12 cellular contexts compared by ENCODE assay signal in genomic region chr1:180253585-180254495, GRCh38. TPM values are rescaled to one million over a fixed set of nuclear protein-coding genes. Genes with fewer than 3 reads are reported as not detected.
DNase-seq lines count a peak whose midpoint lies in the region; ATAC-seq and TF ChIP-seq lines count a peak whose summit lies in the region.
"Had no signal": no experiment of that assay in that cellular context is flagged by ENCODE, and none has a peak within 500 bp of the region (broad histone marks: within the 10 kb centered on the region; RNA-seq: fewer than 3 reads in every experiment).

No MANE protein-coding gene starts in this region.

- no peaks in the 10 kb centered on the region for H3K27me3 ChIP-seq in H9 (ENCODE audit: insufficient read depth, low read length)
- no peaks in the 10 kb centered on the region for H3K27me3 ChIP-seq in NT2/D1 (ENCODE audit: insufficient read depth, insufficient read length)
- no peaks in the 10 kb centered on the region for H3K27me3 ChIP-seq in trophoblast cell (ENCODE audit: insufficient read depth, low read length)

- no peaks in the 10 kb centered on the region for H3K9me3 Mint-ChIP-seq in H9
- H3K9me3 Mint-ChIP-seq: CD8-positive, alpha-beta memory T cell had no signal

- no peak overlapping the region for H3K27ac ChIP-seq in H9 (ENCODE audit: insufficient read length, low read depth, low read length)
- H3K27ac ChIP-seq in trophoblast cell (ENCODE audit: low read depth, low read length) = no peak overlapping the region

- H2AK5ac ChIP-seq in H9 (ENCODE audit: insufficient read length, low read length) (no peak overlapping the region), trophoblast cell (ENCODE audit: low read length) (no peak overlapping the region)

- H4K20me1 ChIP-seq in H9 (ENCODE audit: control insufficient read depth, insufficient read depth, insufficient read length) = no peaks in the 10 kb centered on the region

- no peak overlapping the region for H3K56ac ChIP-seq in H9 (ENCODE audit: insufficient read length, low read depth, low read length)

- H3K36me3 ChIP-seq in NT2/D1 (ENCODE audit: insufficient read depth, insufficient read length, low read length) (no peaks in the 10 kb centered on the region), trophoblast cell (ENCODE audit: control insufficient read depth in 1 of 2, insufficient read depth in 2 of 2, low read length in 2 of 2) (no peaks in the 10 kb centered on the region)

- no peak overlapping the region for H4K91ac ChIP-seq in H9 (ENCODE audit: insufficient read length, low read depth, low read length)
- no peak overlapping the region for H4K91ac ChIP-seq in trophoblast cell (ENCODE audit: low read depth, low read length)

- peak; percentile 31 for DNase-seq in H9
- no peak for DNase-seq in NT2/D1 (ENCODE audit: low read depth, low spot score)
- peak; percentile 46 for DNase-seq in ecto neural progenitor cell (ENCODE audit: low spot score)
- peak; percentile 40 to 58 for DNase-seq in trophoblast cell
- no peak for DNase-seq in kidney tubule cell (ENCODE audit: low spot score)
- DNase-seq in OCI-M2 (lab: John Stamatoyannopoulos, UW; ENCODE audit: unreplicated experiment) = no peak
- DNase-seq: C1 segment of cervical spinal cord; CD8-positive, alpha-beta memory T cell; NCI-H1417; NCI-H187 treated with DMSO at 0.1 percent for 48 hours; NCI-H526 had no signal

- H3K79me1 ChIP-seq in H9 (ENCODE audit: insufficient read depth, low read depth, low read length, poor library complexity, severe bottlenecking) = no peaks in the 10 kb centered on the region
- no peaks in the 10 kb centered on the region for H3K79me1 ChIP-seq in trophoblast cell (ENCODE audit: low read length)

- H3K9ac ChIP-seq in H9 (ENCODE audit: extremely low read depth, insufficient read length, low read length) (no peak overlapping the region), NT2/D1 (ENCODE audit: insufficient read length, low read depth) (peak overlapping the region; percentile 29), trophoblast cell (ENCODE audit: low read length) (no peak overlapping the region)

- no peak for TF ChIP-seq CTCF in H9 (conservative IDR thresholded peaks at IDR 0.05)

- H2BK5ac ChIP-seq in H9 (ENCODE audit: insufficient read length, low read length) (no peak overlapping the region), trophoblast cell (ENCODE audit: low read depth, low read length, poor library complexity) (no peak overlapping the region)

- no peak overlapping the region for H4K12ac ChIP-seq in trophoblast cell (ENCODE audit: low read depth, low read length)

- H3K18ac ChIP-seq in H9 (ENCODE audit: insufficient read length, low read depth, low read length) (no peak overlapping the region), trophoblast cell (ENCODE audit: low read length) (no peak overlapping the region)

- H3K4me1 ChIP-seq in H9 (ENCODE audit: insufficient read depth, low read length) = peaks cover 5% of the 10 kb centered on the region; the same call in 1 of the 2 replicates
- H3K4me1 ChIP-seq in NT2/D1 (ENCODE audit: insufficient read depth, insufficient read length) = peaks cover 19% of the 10 kb centered on the region
- no peaks in the 10 kb centered on the region for H3K4me1 ChIP-seq in trophoblast cell (ENCODE audit: control insufficient read depth in 1 of 2, insufficient read depth in 2 of 2, low read length in 2 of 2)

- H2AFZ ChIP-seq in H9 (ENCODE audit: low read length) (no peak overlapping the region), trophoblast cell (ENCODE audit: insufficient read depth, low read length, poor library complexity) (no peak overlapping the region)

- WGBS in H9 (ENCODE audit: extremely low coverage, insufficient read length, low lambda C conversion rate) = no CpG with 5 or more reads among the region's 31 CpGs
- WGBS in trophoblast cell (ENCODE audit: extremely low coverage, insufficient coverage, insufficient read length) = no CpG with 5 or more reads among the region's 31 CpGs

- no peak overlapping the region for H3T11ph ChIP-seq in H9 (ENCODE audit: low read length)

- H3K27ac Mint-ChIP-seq in H9 = peak overlapping the region in 1 of 3 experiments; percentile 44; a peak in 3 of 7 replicates
- H3K27ac Mint-ChIP-seq: CD8-positive, alpha-beta memory T cell had no signal

- H3K4ac ChIP-seq in H9 (ENCODE audit: low read depth, low read length) = no peak overlapping the region
- no peak overlapping the region for H3K4ac ChIP-seq in trophoblast cell (ENCODE audit: low read depth, low read length)

- no peak overlapping the region for H4K8ac ChIP-seq in H9 (replicated peaks; ENCODE audit: insufficient read length, low read depth, low read length)
- H4K8ac ChIP-seq in trophoblast cell (ENCODE audit: low read depth, low read length) = no peak overlapping the region

- H3K23me2 ChIP-seq in H9 (ENCODE audit: insufficient read length, low read depth, low read length, poor library complexity, severe bottlenecking) = no peaks in the 10 kb centered on the region

- H3K4me2 ChIP-seq in H9 (ENCODE audit: insufficient read depth, insufficient read length, low read length) (no peak overlapping the region), trophoblast cell (ENCODE audit: low read length) (no peak overlapping the region)

- H3K14ac ChIP-seq in H9 (ENCODE audit: insufficient read depth, low read length) = no peak overlapping the region
- H3K14ac ChIP-seq in trophoblast cell (ENCODE audit: low read length) = no peak overlapping the region

- no peak overlapping the region for H2BK15ac ChIP-seq in H9 (ENCODE audit: low read depth, low read length)

- H3K4me1 Mint-ChIP-seq in H9 = peaks cover 33 to 46% of the 10 kb centered on the region in 2 experiments

- H3K4me3 ChIP-seq in NT2/D1 (ENCODE audit: insufficient read length, low read depth) (no peak overlapping the region), trophoblast cell (ENCODE audit: low read depth, low read length) (no peak overlapping the region)

- no peaks in the 10 kb centered on the region for H3K79me2 ChIP-seq in H9 (ENCODE audit: insufficient read depth, low read length)
- no peaks in the 10 kb centered on the region for H3K79me2 ChIP-seq in trophoblast cell (ENCODE audit: control insufficient read depth, insufficient read depth, low read length, poor library complexity)

- no peak overlapping the region for H2BK12ac ChIP-seq in H9 (ENCODE audit: insufficient read length, low read depth, low read length)
- H2BK12ac ChIP-seq in trophoblast cell (ENCODE audit: low read length) = no peak overlapping the region

- no peak for ATAC-seq in HG03469 (IDR thresholded peaks at IDR 0.05; ENCODE audit: unreplicated experiment)

- H3K27me3 Mint-ChIP-seq in H9 (ENCODE audit: low read depth) = peaks cover 3% of the 10 kb centered on the region

- no peak overlapping the region for H3K23ac ChIP-seq in H9 (ENCODE audit: insufficient read length, low read depth, low read length)
- H3K23ac ChIP-seq in trophoblast cell (ENCODE audit: low read length) = no peak overlapping the region

- H3K9me3 ChIP-seq in H9 (ENCODE audit: control insufficient read depth, low read depth, low read length) (no peaks in the 10 kb centered on the region), NT2/D1 (ENCODE audit: insufficient read depth, low read length) (no peaks in the 10 kb centered on the region), trophoblast cell (ENCODE audit: insufficient read depth, low read depth, low read length) (peaks cover 3% of the 10 kb centered on the region)

- no peak overlapping the region for H3K4me3 Mint-ChIP-seq in H9
- H3K4me3 Mint-ChIP-seq: CD8-positive, alpha-beta memory T cell had no signal

- no peak overlapping the region for H2BK120ac ChIP-seq in H9 (ENCODE audit: low read depth, low read length, poor library complexity, severe bottlenecking)
- no peak overlapping the region for H2BK120ac ChIP-seq in trophoblast cell (ENCODE audit: insufficient read depth, low read length, poor library complexity)

- H3K36me3 Mint-ChIP-seq in H9 (ENCODE audit: insufficient read depth in 1 of 3, low read depth in 3 of 3) = peaks cover 0 to 1% (median 0%) of the 10 kb centered on the region in 3 experiments; a peak in 1 of 7 replicates
- H3K36me3 Mint-ChIP-seq: CD8-positive, alpha-beta memory T cell had no signal

- no peak overlapping the region for H2BK20ac ChIP-seq in H9 (ENCODE audit: low read depth, low read length, poor library complexity, severe bottlenecking)

- H4K5ac ChIP-seq in H9 (ENCODE audit: insufficient read length, low read depth, low read length) = no peak overlapping the region

RNA-seq across cellular contexts. Expression of gene LHX4, which starts 23.8 kb away (rescaled TPM):
- 1.9 and 2.0 TPM in 2 replicates for total RNA-seq in H9 (2021)
- 0.08 and 0.11 TPM in 2 replicates for polyA plus RNA-seq in trophoblast cell (2013)
- total RNA-seq: CD8-positive, alpha-beta memory T cell had no signal

Comparison
In these comparisons a context has a peak if more than half of its experiments do, and no peak if none do; other contexts are left out.
1. DNase-seq: peak in H9 (single experiment), ecto neural progenitor cell (single experiment) and trophoblast cell (2 of 2); none in NT2/D1 (single experiment), kidney tubule cell (single experiment) and OCI-M2 (single experiment).